ENCODE assay signal across 8 cellular contexts in the genomic region with DNA sequence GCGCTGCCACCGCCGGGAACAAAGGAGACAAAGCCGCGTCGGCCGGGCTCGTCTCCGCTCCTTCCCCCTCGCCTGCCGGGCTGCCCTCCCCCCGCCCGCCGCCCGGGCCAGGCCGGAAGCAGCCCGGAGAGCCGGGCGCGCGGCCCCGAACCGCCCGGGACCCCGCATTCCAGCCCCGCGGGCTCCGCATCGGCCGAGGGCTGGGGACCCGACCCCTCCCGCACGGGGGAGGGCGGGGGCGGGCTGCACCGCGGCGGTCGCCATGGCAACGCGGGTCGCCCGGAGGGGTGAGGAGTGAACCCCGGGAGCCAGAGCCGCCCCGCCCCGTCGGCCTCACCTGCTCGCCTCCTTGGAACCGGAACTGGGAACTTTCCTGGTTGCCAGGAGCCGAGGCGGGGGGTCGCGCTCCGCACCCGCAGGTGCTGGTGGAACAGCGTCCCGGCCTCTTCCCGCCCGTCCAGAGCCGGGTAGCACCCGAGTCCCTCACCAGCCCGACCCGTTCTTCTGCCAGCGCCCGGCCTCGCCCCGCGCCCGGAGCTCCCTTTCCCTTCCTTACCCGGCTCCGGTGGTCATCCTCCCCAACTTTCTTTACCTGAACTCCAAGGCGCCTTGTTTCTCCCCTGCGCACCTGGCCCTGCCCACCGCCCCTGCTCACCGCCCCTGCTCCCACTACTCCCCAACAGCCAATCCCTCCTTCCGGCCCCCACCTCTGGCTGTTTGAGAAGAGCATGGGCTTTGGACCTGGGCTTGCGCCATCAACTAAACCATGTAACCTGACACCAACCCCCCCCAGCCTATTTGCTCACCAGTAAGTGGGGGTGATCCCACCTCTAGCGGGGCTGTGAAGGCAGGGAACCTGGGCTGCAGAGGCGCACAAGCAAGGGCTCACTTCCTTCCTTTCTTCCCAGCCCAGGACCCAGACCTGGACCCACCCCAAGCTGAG. TPM values are rescaled to one million over a fixed set of nuclear protein-coding genes. Genes with fewer than 3 reads are reported as not detected.
A peak's percentile ranks its signal among the peaks of the same experiment; 100 is the strongest.
DNase-seq lines count a peak whose midpoint lies in the region; ATAC-seq and TF ChIP-seq lines count a peak whose summit lies in the region.

A gene with protein sequence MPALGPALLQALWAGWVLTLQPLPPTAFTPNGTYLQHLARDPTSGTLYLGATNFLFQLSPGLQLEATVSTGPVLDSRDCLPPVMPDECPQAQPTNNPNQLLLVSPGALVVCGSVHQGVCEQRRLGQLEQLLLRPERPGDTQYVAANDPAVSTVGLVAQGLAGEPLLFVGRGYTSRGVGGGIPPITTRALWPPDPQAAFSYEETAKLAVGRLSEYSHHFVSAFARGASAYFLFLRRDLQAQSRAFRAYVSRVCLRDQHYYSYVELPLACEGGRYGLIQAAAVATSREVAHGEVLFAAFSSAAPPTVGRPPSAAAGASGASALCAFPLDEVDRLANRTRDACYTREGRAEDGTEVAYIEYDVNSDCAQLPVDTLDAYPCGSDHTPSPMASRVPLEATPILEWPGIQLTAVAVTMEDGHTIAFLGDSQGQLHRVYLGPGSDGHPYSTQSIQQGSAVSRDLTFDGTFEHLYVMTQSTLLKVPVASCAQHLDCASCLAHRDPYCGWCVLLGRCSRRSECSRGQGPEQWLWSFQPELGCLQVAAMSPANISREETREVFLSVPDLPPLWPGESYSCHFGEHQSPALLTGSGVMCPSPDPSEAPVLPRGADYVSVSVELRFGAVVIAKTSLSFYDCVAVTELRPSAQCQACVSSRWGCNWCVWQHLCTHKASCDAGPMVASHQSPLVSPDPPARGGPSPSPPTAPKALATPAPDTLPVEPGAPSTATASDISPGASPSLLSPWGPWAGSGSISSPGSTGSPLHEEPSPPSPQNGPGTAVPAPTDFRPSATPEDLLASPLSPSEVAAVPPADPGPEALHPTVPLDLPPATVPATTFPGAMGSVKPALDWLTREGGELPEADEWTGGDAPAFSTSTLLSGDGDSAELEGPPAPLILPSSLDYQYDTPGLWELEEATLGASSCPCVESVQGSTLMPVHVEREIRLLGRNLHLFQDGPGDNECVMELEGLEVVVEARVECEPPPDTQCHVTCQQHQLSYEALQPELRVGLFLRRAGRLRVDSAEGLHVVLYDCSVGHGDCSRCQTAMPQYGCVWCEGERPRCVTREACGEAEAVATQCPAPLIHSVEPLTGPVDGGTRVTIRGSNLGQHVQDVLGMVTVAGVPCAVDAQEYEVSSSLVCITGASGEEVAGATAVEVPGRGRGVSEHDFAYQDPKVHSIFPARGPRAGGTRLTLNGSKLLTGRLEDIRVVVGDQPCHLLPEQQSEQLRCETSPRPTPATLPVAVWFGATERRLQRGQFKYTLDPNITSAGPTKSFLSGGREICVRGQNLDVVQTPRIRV (N-terminal part only) (minus strand): TSS at position 671 of the 943 bp plus-strand sequence. CDS start 5,475 bp downstream, outside the sequence.

- H3K4me3 ChIP-seq in BLaER1: peak within 1 kb of the TSS; percentile 95

- no peak within 1 kb of the TSS for H2BK20ac ChIP-seq in H9 (ENCODE audit: low read depth, low read length, poor library complexity, severe bottlenecking)

- no peak within 1 kb of the TSS for H4K5ac ChIP-seq in H9 (ENCODE audit: insufficient read length, low read depth, low read length)

- H3K23me2 ChIP-seq in H9 (ENCODE audit: insufficient read length, low read depth, low read length, poor library complexity, severe bottlenecking): peaks cover 13% of the 10 kb centered on the region

- peak within 1 kb of the TSS; percentile 73 for H3K18ac ChIP-seq in H9 (ENCODE audit: insufficient read length, low read depth, low read length)

- no peak within 1 kb of the TSS for H2BK15ac ChIP-seq in H9 (ENCODE audit: low read depth, low read length)

- H3K27ac Mint-ChIP-seq in H9 (peak within 1 kb of the TSS; percentile 97 to 98 (median 97)), memory B cell (peak within 1 kb of the TSS; percentile 67)

- in situ Hi-C loops in endometrial microvascular endothelial cells (cut with HindIII; ENCODE audit: inconsistent ontology term, low pct_unique_long_range_greater_than_20kb, low sequenced_read_pairs): no loop called here

- WGBS in H9 (ENCODE audit: extremely low coverage, insufficient read length, low lambda C conversion rate): no CpG with 5 or more reads among the region's 80 CpGs

- peak; percentile 97 for DNase-seq in H9
- peak; percentile 82 for DNase-seq in NCI-H510A (lab: John Stamatoyannopoulos, UW)
- DNase-seq in activated CD8-positive, alpha-beta memory T cell treated with anti-CD3 and anti-CD28 coated beads, Interleukin-2, amount 50 U/mL, for 4 hours: peak; percentile 68
- DNase-seq in memory B cell (ENCODE audit: low spot score in 2 of 2): peak; percentile 41 to 61
- DNase-seq in stimulated activated CD8-positive, alpha-beta memory T cell treated with anti-CD3 and anti-CD28 coated beads, Interleukin-12 subunit alpha, Interleukin-12 subunit beta, amount 100 ng/mL, for 4 hours (ENCODE audit: low read depth): peak; percentile 60
- no peak for DNase-seq in NK-92 treated with Interleukin-12 subunit alpha and Interleukin-12 subunit beta, amount 100 ng/mL, for 24 hours (lab: John Stamatoyannopoulos, UW)

- peak within 1 kb of the TSS; percentile 98 for H3K27ac ChIP-seq in BLaER1
- no peak within 1 kb of the TSS for H3K27ac ChIP-seq in H9 (ENCODE audit: insufficient read length, low read depth, low read length)

- peaks cover 32% of the 10 kb centered on the region; the same call in 1 of the 2 replicates for H3K79me2 ChIP-seq in H9 (ENCODE audit: insufficient read depth, low read length)

- no peak within 1 kb of the TSS for H4K91ac ChIP-seq in H9 (ENCODE audit: insufficient read length, low read depth, low read length)

- H3K4me1 ChIP-seq in BLaER1 (peaks cover 50% of the 10 kb centered on the region), H9 (ENCODE audit: insufficient read depth, low read length) (peaks cover 13% of the 10 kb centered on the region; the same call in 1 of the 2 replicates)

- H3K56ac ChIP-seq in H9 (ENCODE audit: insufficient read length, low read depth, low read length): no peak within 1 kb of the TSS

- H4K8ac ChIP-seq in H9 (replicated peaks; ENCODE audit: insufficient read length, low read depth, low read length): no peak within 1 kb of the TSS

- H3T11ph ChIP-seq in H9 (ENCODE audit: low read length): no peak within 1 kb of the TSS

- peaks cover 36% of the 10 kb centered on the region for H3K36me3 ChIP-seq in BLaER1

- no peak within 1 kb of the TSS for H2AK5ac ChIP-seq in H9 (ENCODE audit: insufficient read length, low read length)

- no peaks in the 10 kb centered on the region for H3K79me1 ChIP-seq in H9 (ENCODE audit: insufficient read depth, low read depth, low read length, poor library complexity, severe bottlenecking)

- no peak within 1 kb of the TSS for H2BK5ac ChIP-seq in H9 (ENCODE audit: insufficient read length, low read length)

- H3K4me2 ChIP-seq in BLaER1: peak within 1 kb of the TSS; percentile 98
- H3K4me2 ChIP-seq in H9 (ENCODE audit: insufficient read depth, insufficient read length, low read length): peak within 1 kb of the TSS; percentile 65

- H2AFZ ChIP-seq in H9 (ENCODE audit: low read length): no peak within 1 kb of the TSS

- no peak within 1 kb of the TSS for H2BK120ac ChIP-seq in H9 (ENCODE audit: low read depth, low read length, poor library complexity, severe bottlenecking)

- peaks cover 34% of the 10 kb centered on the region for H4K20me1 ChIP-seq in BLaER1
- H4K20me1 ChIP-seq in H9 (ENCODE audit: control insufficient read depth, insufficient read depth, insufficient read length): no peaks in the 10 kb centered on the region

- no peaks in the 10 kb centered on the region for H3K27me3 Mint-ChIP-seq in H9 (ENCODE audit: low read depth)
- peaks cover 13% of the 10 kb centered on the region for H3K27me3 Mint-ChIP-seq in memory B cell

- H3K4me3 Mint-ChIP-seq in H9 (peak within 1 kb of the TSS; percentile 92 to 93), memory B cell (peak within 1 kb of the TSS; percentile 90)

- H3K9me3 ChIP-seq in BLaER1: no peaks in the 10 kb centered on the region
- no peaks in the 10 kb centered on the region for H3K9me3 ChIP-seq in H9 (ENCODE audit: control insufficient read depth, low read depth, low read length)

- H3K27me3 ChIP-seq in BLaER1 (no peaks in the 10 kb centered on the region), H9 (ENCODE audit: insufficient read depth, low read length) (no peaks in the 10 kb centered on the region)

- H3K14ac ChIP-seq in H9 (ENCODE audit: insufficient read depth, low read length): peak within 1 kb of the TSS; percentile 85; the same call in 1 of the 2 replicates

- no peak within 1 kb of the TSS; the same call in 1 of the 2 replicates for H3K4ac ChIP-seq in H9 (ENCODE audit: low read depth, low read length)

- peaks cover 21 to 46% (median 39%) of the 10 kb centered on the region in 3 experiments; a peak in 6 of 7 replicates for H3K36me3 Mint-ChIP-seq in H9 (ENCODE audit: insufficient read depth in 1 of 3, low read depth in 3 of 3)
- H3K36me3 Mint-ChIP-seq in memory B cell: peaks cover 4% of the 10 kb centered on the region

- H3K4me1 Mint-ChIP-seq in H9 (peaks cover 54 to 55% of the 10 kb centered on the region in 2 experiments), memory B cell (peaks cover 4% of the 10 kb centered on the region)

- no peak within 1 kb of the TSS for H3K23ac ChIP-seq in H9 (ENCODE audit: insufficient read length, low read depth, low read length)

- TF ChIP-seq CTCF in H9 (conservative IDR thresholded peaks at IDR 0.05): no peak

- H3K9me3 Mint-ChIP-seq in H9 (no peaks in the 10 kb centered on the region), memory B cell (no peaks in the 10 kb centered on the region)

- peak; percentile 66 for ATAC-seq in memory B cell (ENCODE audit: low read depth)

- H2BK12ac ChIP-seq in H9 (ENCODE audit: insufficient read length, low read depth, low read length): no peak within 1 kb of the TSS

- H3K9ac ChIP-seq in BLaER1 (peak within 1 kb of the TSS; percentile 98), H9 (ENCODE audit: extremely low read depth, insufficient read length, low read length) (peak within 1 kb of the TSS; percentile 57)

RNA-seq across cellular contexts. Expression of the gene that starts here (rescaled TPM):
- total RNA-seq in H9 (2021) (175 and 184 TPM in 2 replicates), endometrial microvascular endothelial cells (ENCODE audit: inconsistent ontology term) (12.2 TPM)

Comparison
In these comparisons a context has a peak if more than half of its experiments do, and no peak if none do; other contexts are left out.
1. RNA of the gene that starts here (total RNA-seq): 175 to 184 TPM in H9; 12.2 TPM in endometrial microvascular endothelial cells (single experiment); every median in the first group is over 10 times any median in the second.